ENCODE assay signal across 7 cellular contexts in genomic region chr3:177057768-177058167, GRCh38.
DNase-seq lines count a peak whose midpoint lies in the region; ATAC-seq lines count a peak whose summit lies in the region.

No MANE protein-coding gene starts in this region.

- no peaks in the 10 kb centered on the region for H3K9me3 Mint-ChIP-seq in activated T-cell treated with anti-CD3 and anti-CD28 coated beads, Interleukin-2, amount 50 U/mL, for 24 hours

- H3K36me3 Mint-ChIP-seq in activated T-cell treated with anti-CD3 and anti-CD28 coated beads, Interleukin-2, amount 50 U/mL, for 24 hours (ENCODE audit: low read depth), result peaks cover 53% of the 10 kb centered on the region

- DNase-seq in activated T-cell treated with anti-CD3 and anti-CD28 coated beads, Interleukin-2, amount 50 U/mL, for 24 hours, result peak; percentile 48
- DNase-seq in stimulated activated CD8-positive, alpha-beta memory T cell treated with anti-CD3 and anti-CD28 coated beads, Interleukin-7, amount 100 ng/mL, for 48 hours (ENCODE audit: extremely low read depth in 1 of 2, low read depth in 1 of 2), result peak; percentile 10 to 37
- DNase-seq in substantia nigra (lab: John Stamatoyannopoulos, UW) (no peak), NCI-H510A treated with DMSO at 0.1 percent for 48 hours (lab: John Stamatoyannopoulos, UW) (no peak), NCI-H2171 (lab: John Stamatoyannopoulos, UW) (no peak)

- no peaks in the 10 kb centered on the region for H3K27me3 Mint-ChIP-seq in activated T-cell treated with anti-CD3 and anti-CD28 coated beads, Interleukin-2, amount 50 U/mL, for 24 hours

- H3K4me3 Mint-ChIP-seq in activated T-cell treated with anti-CD3 and anti-CD28 coated beads, Interleukin-2, amount 50 U/mL, for 24 hours, result no peak overlapping the region

- no peak overlapping the region for H3K27ac Mint-ChIP-seq in activated T-cell treated with anti-CD3 and anti-CD28 coated beads, Interleukin-2, amount 50 U/mL, for 24 hours

- peaks cover 49% of the 10 kb centered on the region for H3K4me1 Mint-ChIP-seq in activated T-cell treated with anti-CD3 and anti-CD28 coated beads, Interleukin-2, amount 50 U/mL, for 24 hours (ENCODE audit: low read depth)

- H3K27ac ChIP-seq in substantia nigra (ENCODE audit: low read depth, low read length, poor library complexity, severe bottlenecking), result no peak overlapping the region

- ATAC-seq in GM19438 (IDR thresholded peaks at IDR 0.05; ENCODE audit: low read depth, unreplicated experiment) (peak; percentile 83), HG03103 (IDR thresholded peaks at IDR 0.05; ENCODE audit: low read depth, unreplicated experiment) (peak; percentile 96)

Comparison
In these comparisons a context has a peak if more than half of its experiments do, and no peak if none do; other contexts are left out.
1. DNase-seq: peak in activated T-cell treated with anti-CD3 and anti-CD28 coated beads, Interleukin-2, amount 50 U/mL, for 24 hours (single experiment) and stimulated activated CD8-positive, alpha-beta memory T cell treated with anti-CD3 and anti-CD28 coated beads, Interleukin-7, amount 100 ng/mL, for 48 hours (2 of 2); none in substantia nigra (0 of 49), NCI-H510A treated with DMSO at 0.1 percent for 48 hours (single experiment) and NCI-H2171 (single experiment).